23 cellular contexts compared by ENCODE assay signal in the genomic region with DNA sequence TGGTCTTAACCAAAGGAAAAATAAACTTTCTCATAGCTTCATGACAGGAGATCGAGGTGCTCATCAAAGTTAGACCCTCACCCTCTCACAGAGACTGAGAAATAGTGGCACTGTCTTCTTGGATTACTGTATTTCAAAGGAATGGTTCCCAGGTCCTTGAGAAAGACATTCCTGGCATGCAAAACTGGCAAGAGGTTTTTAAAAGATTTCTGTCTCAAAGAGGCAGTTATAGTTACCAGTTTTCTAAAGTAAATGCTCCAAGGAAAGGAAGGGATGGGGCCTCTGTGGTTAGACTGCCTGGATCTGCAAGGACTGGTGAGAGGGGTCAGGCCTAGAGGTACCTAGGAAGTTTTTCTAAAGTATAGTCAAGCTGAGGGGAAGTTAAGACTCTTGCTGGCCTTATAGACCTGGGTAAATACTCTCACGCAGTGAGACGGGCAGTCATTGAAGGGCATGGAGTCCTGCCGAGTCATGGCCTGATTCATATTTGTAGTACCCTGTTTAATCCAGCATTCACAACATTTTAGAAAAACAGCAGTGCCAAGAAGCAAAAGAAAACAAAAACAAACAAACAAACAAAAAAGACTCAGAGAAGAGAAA.
DNase-seq lines count a peak whose midpoint lies in the region; ATAC-seq and TF ChIP-seq lines count a peak whose summit lies in the region.
"Had no signal": no experiment of that assay in that cellular context is flagged by ENCODE, and none has a peak within 500 bp of the region (broad histone marks: within the 10 kb centered on the region; RNA-seq: fewer than 3 reads in every experiment).

No MANE protein-coding gene starts in this region.

- intact Hi-C loops in aorta (cut with DNase I): no loop called here

- H3K4me1 Mint-ChIP-seq in H9: peaks cover 0 to 6% of the 10 kb centered on the region in 2 experiments; a peak in 2 of 4 replicates
- H3K4me1 Mint-ChIP-seq: activated CD4-positive, alpha-beta T cell treated with anti-CD3 and anti-CD28 coated beads for 36 hours; activated naive CD8-positive, alpha-beta T cell treated with anti-CD3 and anti-CD28 coated beads for 36 hours had no signal

- H3K23me2 ChIP-seq in H9 (ENCODE audit: insufficient read length, low read depth, low read length, poor library complexity, severe bottlenecking): no peaks in the 10 kb centered on the region

- no peaks in the 10 kb centered on the region; a peak in 1 of 7 replicates for H3K36me3 Mint-ChIP-seq in H9 (ENCODE audit: insufficient read depth in 1 of 3, low read depth in 3 of 3)
- H3K36me3 Mint-ChIP-seq: activated naive CD8-positive, alpha-beta T cell treated with anti-CD3 and anti-CD28 coated beads for 36 hours had no signal

- H4K91ac ChIP-seq in H9 (ENCODE audit: insufficient read length, low read depth, low read length): no peak overlapping the region

- H4K20me1 ChIP-seq in H9 (ENCODE audit: control insufficient read depth, insufficient read depth, insufficient read length): no peaks in the 10 kb centered on the region

- H3K79me1 ChIP-seq in H9 (ENCODE audit: insufficient read depth, low read depth, low read length, poor library complexity, severe bottlenecking): no peaks in the 10 kb centered on the region

- no peak overlapping the region for H3K4me2 ChIP-seq in H9 (ENCODE audit: insufficient read depth, insufficient read length, low read length)

- H3K79me2 ChIP-seq in H9 (ENCODE audit: insufficient read depth, low read length): no peaks in the 10 kb centered on the region

- no peak overlapping the region for H4K5ac ChIP-seq in H9 (ENCODE audit: insufficient read length, low read depth, low read length)

- no peak overlapping the region for H2BK5ac ChIP-seq in H9 (ENCODE audit: insufficient read length, low read length)

- no peak overlapping the region for H3T11ph ChIP-seq in H9 (ENCODE audit: low read length)

- H2AFZ ChIP-seq in H9 (ENCODE audit: low read length): no peak overlapping the region

- no peak overlapping the region for H3K4me3 Mint-ChIP-seq in H9
- H3K4me3 Mint-ChIP-seq: activated CD4-positive, alpha-beta T cell treated with anti-CD3 and anti-CD28 coated beads for 36 hours; activated naive CD8-positive, alpha-beta T cell treated with anti-CD3 and anti-CD28 coated beads for 36 hours had no signal

- H3K4me1 ChIP-seq in H9 (ENCODE audit: insufficient read depth, low read length) (no peaks in the 10 kb centered on the region), aorta (ENCODE audit: control insufficient read depth in 1 of 2, insufficient read depth in 2 of 2, low read length in 2 of 2) (no peaks in the 10 kb centered on the region)
- H3K4me1 ChIP-seq: Caco-2, right lobe of liver had no signal

- H2AK5ac ChIP-seq in H9 (ENCODE audit: insufficient read length, low read length): no peak overlapping the region

- H3K9me3 Mint-ChIP-seq in H9: no peaks in the 10 kb centered on the region
- H3K9me3 Mint-ChIP-seq: activated naive CD8-positive, alpha-beta T cell treated with anti-CD3 and anti-CD28 coated beads for 36 hours had no signal

- no peak overlapping the region for H2BK15ac ChIP-seq in H9 (ENCODE audit: low read depth, low read length)

- no peaks in the 10 kb centered on the region for H3K9me3 ChIP-seq in H9 (ENCODE audit: control insufficient read depth, low read depth, low read length)
- no peaks in the 10 kb centered on the region for H3K9me3 ChIP-seq in aorta (ENCODE audit: control insufficient read depth, low read length)
- H3K9me3 ChIP-seq: Caco-2, right lobe of liver had no signal

- H3K14ac ChIP-seq in H9 (ENCODE audit: insufficient read depth, low read length): no peak overlapping the region

- H2BK12ac ChIP-seq in H9 (ENCODE audit: insufficient read length, low read depth, low read length): no peak overlapping the region

- no peak for TF ChIP-seq CTCF in H9 (conservative IDR thresholded peaks at IDR 0.05)
- TF ChIP-seq CTCF in fibroblast of the aortic adventitia (IDR thresholded peaks at IDR 0.05; ENCODE audit: insufficient read depth, low read length): no peak

- H3K27me3 ChIP-seq in H9 (ENCODE audit: insufficient read depth, low read length) (no peaks in the 10 kb centered on the region), aorta (ENCODE audit: control insufficient read depth in 1 of 2, insufficient read depth in 2 of 2, low read length in 1 of 2) (no peaks in the 10 kb centered on the region)
- H3K27me3 ChIP-seq: right lobe of liver had no signal

- H3K23ac ChIP-seq in H9 (ENCODE audit: insufficient read length, low read depth, low read length): no peak overlapping the region

- DNase-seq in H9 (no peak), amniotic epithelial cell (ENCODE audit: low read depth) (peak; percentile 20), fibroblast of the aortic adventitia (ENCODE audit: low read depth) (peak; percentile 4), renal cortical epithelial cell (ENCODE audit: low read depth) (peak; percentile 52), aorta (no peak), AG08395 (ENCODE audit: low spot score) (no peak), NOMO-1 treated with DMSO at 0.1 percent for 48 hours (lab: John Stamatoyannopoulos, UW; ENCODE audit: unreplicated experiment) (no peak)
- DNase-seq: activated CD4-positive, alpha-beta T cell treated with anti-CD3 and anti-CD28 coated beads for 36 hours; activated effector memory CD4-positive, alpha-beta T cell treated with anti-CD3 and anti-CD28 coated beads, Interleukin-2, amount 50 U/mL, for 16 hours; activated naive CD8-positive, alpha-beta T cell treated with anti-CD3 and anti-CD28 coated beads for 36 hours; activated T-cell treated with anti-CD3 and anti-CD28 coated beads for 4 hours; Caco-2; cerebellar nuclear complex; GOT3; NCI-H1048; NCI-H1694 treated with DMSO at 0.1 percent for 48 hours; NCI-H69; right lobe of liver; stimulated activated CD4-positive, alpha-beta T cell treated with anti-CD3 and anti-CD28 coated beads, Interleukin-2, amount 100 ng/mL, for 48 hours; T-helper 2 cell; trophoblast cell had no signal

- no peak overlapping the region for H2BK120ac ChIP-seq in H9 (ENCODE audit: low read depth, low read length, poor library complexity, severe bottlenecking)

- H3K36me3 ChIP-seq in aorta (ENCODE audit: control insufficient read depth in 1 of 2, insufficient read depth in 2 of 2, low read length in 1 of 2): no peaks in the 10 kb centered on the region
- H3K36me3 ChIP-seq: right lobe of liver had no signal

- no CpG with 5 or more reads among the region's 4 CpGs for WGBS in H9 (ENCODE audit: extremely low coverage, insufficient read length, low lambda C conversion rate)
- 45 to 54% methylated on average over 4 of the region's 4 CpGs for WGBS in aorta, 2 donors

- H3K27me3 Mint-ChIP-seq in H9 (ENCODE audit: low read depth): no peaks in the 10 kb centered on the region

- H4K8ac ChIP-seq in H9 (replicated peaks; ENCODE audit: insufficient read length, low read depth, low read length): no peak overlapping the region

- no peak overlapping the region for H3K4me3 ChIP-seq in fibroblast of the aortic adventitia (ENCODE audit: low read depth, low read length)
- no peak overlapping the region for H3K4me3 ChIP-seq in aorta (ENCODE audit: low read length in 2 of 2)
- H3K4me3 ChIP-seq: lung, right lobe of liver had no signal

- no peak overlapping the region for H3K4ac ChIP-seq in H9 (ENCODE audit: low read depth, low read length)

- no peak overlapping the region for H3K9ac ChIP-seq in H9 (ENCODE audit: extremely low read depth, insufficient read length, low read length)

- H3K27ac ChIP-seq in H9 (ENCODE audit: insufficient read length, low read depth, low read length) (no peak overlapping the region), aorta (ENCODE audit: low read depth in 1 of 2, low read length in 2 of 2) (no peak overlapping the region)
- H3K27ac ChIP-seq: C4-2B, right lobe of liver had no signal

- no peak overlapping the region for H3K56ac ChIP-seq in H9 (ENCODE audit: insufficient read length, low read depth, low read length)

- ATAC-seq in aorta (ENCODE audit: low FRiP score): no peak
- ATAC-seq: activated CD4-positive, alpha-beta T cell treated with anti-CD3 and anti-CD28 coated beads for 36 hours; right lobe of liver had no signal

- H3K18ac ChIP-seq in H9 (ENCODE audit: insufficient read length, low read depth, low read length): no peak overlapping the region

- H3K27ac Mint-ChIP-seq in H9: peak overlapping the region; percentile 29 to 86 (median 65); a peak in 3 of 7 replicates
- H3K27ac Mint-ChIP-seq: activated CD4-positive, alpha-beta T cell treated with anti-CD3 and anti-CD28 coated beads for 36 hours; activated naive CD8-positive, alpha-beta T cell treated with anti-CD3 and anti-CD28 coated beads for 36 hours had no signal

- no peak overlapping the region for H2BK20ac ChIP-seq in H9 (ENCODE audit: low read depth, low read length, poor library complexity, severe bottlenecking)

Comparison
In these comparisons a context has a peak if more than half of its experiments do, and no peak if none do; other contexts are left out.
1. DNase-seq: peak in amniotic epithelial cell (single experiment), fibroblast of the aortic adventitia (single experiment) and renal cortical epithelial cell (single experiment); none in H9 (single experiment), aorta (0 of 2), AG08395 (single experiment) and NOMO-1 treated with DMSO at 0.1 percent for 48 hours (single experiment).